ENCODE assay signal across 1 cellular context in genomic region chr17:1957037-1957436, GRCh38.
TF ChIP-seq lines count a peak whose summit lies in the region.

No MANE protein-coding gene starts in this region.

TF ChIP-seq in IMR-90, 13 proteins besides CTCF, POLR2A, EP300 and RAD21 (continued from another document):
- TF ChIP-seq, protein P1, sequence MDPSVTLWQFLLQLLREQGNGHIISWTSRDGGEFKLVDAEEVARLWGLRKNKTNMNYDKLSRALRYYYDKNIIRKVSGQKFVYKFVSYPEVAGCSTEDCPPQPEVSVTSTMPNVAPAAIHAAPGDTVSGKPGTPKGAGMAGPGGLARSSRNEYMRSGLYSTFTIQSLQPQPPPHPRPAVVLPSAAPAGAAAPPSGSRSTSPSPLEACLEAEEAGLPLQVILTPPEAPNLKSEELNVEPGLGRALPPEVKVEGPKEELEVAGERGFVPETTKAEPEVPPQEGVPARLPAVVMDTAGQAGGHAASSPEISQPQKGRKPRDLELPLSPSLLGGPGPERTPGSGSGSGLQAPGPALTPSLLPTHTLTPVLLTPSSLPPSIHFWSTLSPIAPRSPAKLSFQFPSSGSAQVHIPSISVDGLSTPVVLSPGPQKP (IDR thresholded peaks at IDR 0.05; ENCODE audit: borderline replicate concordance, low read depth, low read length), result no peak
